In the genomic region with DNA sequence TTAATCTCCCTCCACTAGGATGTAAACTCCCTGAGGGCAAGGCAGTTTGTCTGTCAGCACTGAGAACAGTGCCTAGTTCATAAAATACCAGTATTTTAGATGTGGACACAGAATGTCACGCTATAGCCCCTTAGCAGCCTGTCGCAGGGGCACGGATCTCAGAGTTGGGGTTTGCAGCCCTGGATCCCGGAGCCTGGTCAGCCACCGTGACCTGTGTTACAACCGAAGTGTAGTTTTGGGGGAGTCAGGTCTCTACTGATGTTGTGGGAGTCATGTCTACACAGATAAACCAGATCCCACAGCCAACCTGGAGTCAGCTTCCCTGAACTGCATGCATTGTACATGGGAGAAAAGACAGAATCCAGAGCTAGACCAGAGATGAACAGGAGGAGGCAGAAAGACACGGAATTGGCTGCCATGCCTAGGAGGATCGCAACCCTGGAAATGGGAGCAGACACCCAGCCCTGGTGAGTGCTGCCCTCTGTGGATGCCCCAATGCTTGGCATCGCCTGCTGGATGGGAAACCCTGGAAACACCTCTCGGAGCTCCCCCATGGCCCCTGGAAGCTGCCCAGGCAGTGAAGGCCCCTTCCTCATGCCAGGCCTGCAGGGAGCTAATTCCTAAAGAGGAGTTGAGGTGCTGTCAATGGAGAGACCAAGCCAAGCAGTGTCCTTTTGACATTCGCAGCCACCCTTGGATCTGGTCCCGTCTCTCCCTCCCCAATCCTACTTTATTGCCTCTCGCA, we compare ENCODE assay signal across 20 cellular contexts.
DNase-seq lines count a peak whose midpoint lies in the region; ATAC-seq, FAIRE-seq and TF ChIP-seq lines count a peak whose summit lies in the region.
"Had no signal": no experiment of that assay in that cellular context is flagged by ENCODE, and none has a peak within 500 bp of the region (broad histone marks: within the 10 kb centered on the region; RNA-seq: fewer than 3 reads in every experiment).

No MANE protein-coding gene starts in this region.

- no peak for TF ChIP-seq RAD21 in HepG2 (CRISPR knock-in tag; IDR thresholded peaks at IDR 0.05)

- no TSS peak for BruUV-seq in HepG2 (replicated peaks; lab: Mats Ljungman, UMichigan)

- TF ChIP-seq POLR2A in HepG2 (IDR thresholded peaks at IDR 0.05; ENCODE audit: insufficient read depth in 1 of 2, low read depth in 2 of 2, low read length in 2 of 2): no peak

- H3K27me3 Mint-ChIP-seq in CD14-positive monocyte (ENCODE audit: low read depth in 3 of 3) (peaks cover 2 to 6% (median 2%) of the 10 kb centered on the region in 3 donors), chondrocyte (ENCODE audit: low read depth) (no peaks in the 10 kb centered on the region)

- H3K4me3 ChIP-seq in osteoblast (ENCODE audit: insufficient read depth, low read length): no peak overlapping the region
- H3K4me3 ChIP-seq in upper lobe of right lung: no peak overlapping the region
- no peak overlapping the region for H3K4me3 ChIP-seq in HepG2 (replicated peaks in 1 of 3; ENCODE audit: insufficient read depth in 1 of 3, low read depth in 2 of 3, low read length in 3 of 3)
- H3K4me3 ChIP-seq: BLaER1 treated with 17β-estradiol and CSF1 and Interleukin-3, amounts not matched to agents 10 nM and 100 nM; GM12878; GM23338; K562 had no signal

- H3K36me3 ChIP-seq in osteoblast (ENCODE audit: insufficient read depth, low read length): no peaks in the 10 kb centered on the region
- H3K36me3 ChIP-seq in upper lobe of right lung: no peaks in the 10 kb centered on the region
- H3K36me3 ChIP-seq in HepG2 (replicated peaks in 1 of 2; ENCODE audit: control insufficient read depth in 1 of 2, insufficient read depth in 2 of 2, low read length in 2 of 2): no peaks in the 10 kb centered on the region
- H3K36me3 ChIP-seq: BLaER1 treated with 17β-estradiol and CSF1 and Interleukin-3, amounts not matched to agents 10 nM and 100 nM had no signal

- no peak overlapping the region for H3K27ac ChIP-seq in osteoblast (ENCODE audit: low read depth, low read length)
- no peak overlapping the region for H3K27ac ChIP-seq in upper lobe of right lung
- no peak overlapping the region for H3K27ac ChIP-seq in HepG2 (ENCODE audit: extremely low read length, insufficient read depth, low read length)
- H3K27ac ChIP-seq: BLaER1 treated with 17β-estradiol and CSF1 and Interleukin-3, amounts not matched to agents 10 nM and 100 nM had no signal

- CTCF ChIA-PET in HepG2 (lab: Yijun Ruan, JAX; ENCODE audit: low intra/inter-chr PET ratio, low total read pairs): no interaction called here

- H3K4me2 ChIP-seq in osteoblast (ENCODE audit: insufficient read depth, low read length) (no peak overlapping the region), HepG2 (ENCODE audit: low read depth, low read length) (no peak overlapping the region)
- H3K4me2 ChIP-seq: GM23338 had no signal

- FAIRE-seq in HepG2 (lab: Jason Lieb, UNC): no peak
- FAIRE-seq: GM12878, GM18507, HTR-8/SVneo, K562 had no signal

- H3K9ac ChIP-seq in HepG2 (ENCODE audit: insufficient read depth, low read depth, low read length): no peak overlapping the region
- H3K9ac ChIP-seq: BLaER1 treated with 17β-estradiol and CSF1 and Interleukin-3, amounts not matched to agents 10 nM and 100 nM had no signal

- H3K9me3 Mint-ChIP-seq in CD14-positive monocyte (peaks cover 0 to 8% (median 4%) of the 10 kb centered on the region in 7 donors), chondrocyte (ENCODE audit: low read depth) (peaks cover 11% of the 10 kb centered on the region)
- H3K9me3 Mint-ChIP-seq: CD4-positive, alpha-beta T cell had no signal

- TF ChIP-seq EP300 in HepG2 (IDR thresholded peaks at IDR 0.05; ENCODE audit: low read depth in 2 of 2, low read length in 2 of 2) (no peak), HepG2 (CRISPR knock-in tag; IDR thresholded peaks at IDR 0.05; ENCODE audit: borderline replicate concordance) (no peak)

- no peak overlapping the region for H3K27ac Mint-ChIP-seq in CD14-positive monocyte
- no peak overlapping the region for H3K27ac Mint-ChIP-seq in chondrocyte (ENCODE audit: unreplicated experiment)
- H3K27ac Mint-ChIP-seq: CD4-positive, alpha-beta T cell; GM23338; H9 had no signal

- H3K79me2 ChIP-seq in osteoblast (ENCODE audit: insufficient read depth, low read length): no peaks in the 10 kb centered on the region
- no peaks in the 10 kb centered on the region for H3K79me2 ChIP-seq in HepG2 (ENCODE audit: insufficient read depth, low read length)

- TF ChIP-seq CTCF in CD14-positive monocyte (IDR thresholded peaks at IDR 0.05) (no peak), chondrocyte (IDR thresholded peaks at IDR 0.05) (no peak), osteoblast (IDR thresholded peaks at IDR 0.05; ENCODE audit: extremely low read depth, low read depth, low read length) (no peak), upper lobe of right lung (IDR thresholded peaks at IDR 0.05) (no peak), HepG2 (CRISPR knock-in tag; IDR thresholded peaks at IDR 0.05) (no peak)

- intact Hi-C loops in CD14-positive monocyte (cut with micrococcal nuclease) (no loop called here), upper lobe of right lung (cut with DNase I) (no loop called here), HepG2 (cut with micrococcal nuclease; ENCODE audit: unreplicated experiment) (no loop called here)

- H2AFZ ChIP-seq in osteoblast (ENCODE audit: low read length): no peak overlapping the region
- H2AFZ ChIP-seq in HepG2 (ENCODE audit: low read length): no peak overlapping the region
- H2AFZ ChIP-seq: GM23338 had no signal

- H3K4me3 Mint-ChIP-seq in CD14-positive monocyte (no peak overlapping the region), chondrocyte (ENCODE audit: unreplicated experiment) (no peak overlapping the region)
- H3K4me3 Mint-ChIP-seq: CD4-positive, alpha-beta T cell; GM23338; H9 had no signal

- H3K27me3 ChIP-seq in osteoblast (ENCODE audit: insufficient read depth, low read length) (no peaks in the 10 kb centered on the region), upper lobe of right lung (peaks cover 9% of the 10 kb centered on the region), HepG2 (ENCODE audit: control insufficient read depth in 1 of 2, insufficient read depth in 2 of 2, low read length in 2 of 2) (peaks cover 7 to 27% of the 10 kb centered on the region in 2 experiments)
- H3K27me3 ChIP-seq: BLaER1 treated with 17β-estradiol and CSF1 and Interleukin-3, amounts not matched to agents 10 nM and 100 nM had no signal

- POLR2A ChIA-PET in HepG2 (lab: Yijun Ruan, JAX): no interaction called here

- WGBS in HepG2 (ENCODE audit: low lambda C conversion rate): 24% methylated on average over 8 of the region's 13 CpGs

- H3K4me1 Mint-ChIP-seq in CD14-positive monocyte (no peaks in the 10 kb centered on the region), chondrocyte (ENCODE audit: low read depth) (no peaks in the 10 kb centered on the region)
- H3K4me1 Mint-ChIP-seq: GM23338, H9 had no signal

- H3K36me3 Mint-ChIP-seq in CD14-positive monocyte (no peaks in the 10 kb centered on the region), chondrocyte (ENCODE audit: low read depth) (peaks cover 1% of the 10 kb centered on the region)

- H4K20me1 ChIP-seq in osteoblast (ENCODE audit: insufficient read depth, low read length): no peaks in the 10 kb centered on the region
- H4K20me1 ChIP-seq in HepG2 (ENCODE audit: insufficient read depth, low read length): no peaks in the 10 kb centered on the region
- H4K20me1 ChIP-seq: BLaER1 treated with 17β-estradiol and CSF1 and Interleukin-3, amounts not matched to agents 10 nM and 100 nM had no signal

- H3K4me1 ChIP-seq in osteoblast (ENCODE audit: insufficient read depth, low read length): no peaks in the 10 kb centered on the region
- H3K4me1 ChIP-seq in upper lobe of right lung: no peaks in the 10 kb centered on the region
- H3K4me1 ChIP-seq in HepG2 (ENCODE audit: insufficient read depth, low read length): no peaks in the 10 kb centered on the region

- DNase-seq in CD14-positive monocyte (ENCODE audit: low spot score) (peak; percentile 12), chondrocyte (ENCODE audit: low spot score) (peak; percentile 49), osteoblast (ENCODE audit: insufficient read length, low spot score, missing footprints) (peak; percentile 29), upper lobe of right lung (peak; percentile 37), HepG2 (ENCODE audit: low spot score) (no peak), NCI-H2227 (lab: John Stamatoyannopoulos, UW; ENCODE audit: unreplicated experiment) (no peak)
- DNase-seq: 8988T; AML-193; Calu3; CD4-positive, alpha-beta T cell; DMS 273 treated with DMSO at 0.1 percent for 48 hours; DMS79; H9 had no signal

- ATAC-seq in upper lobe of right lung (no peak), HG02571 (IDR thresholded peaks at IDR 0.05; ENCODE audit: unreplicated experiment) (no peak), HepG2 (no peak)
- ATAC-seq: GM12878, GM23338 had no signal

- no peaks in the 10 kb centered on the region for H3K9me3 ChIP-seq in osteoblast (ENCODE audit: low read depth, low read length)
- no peaks in the 10 kb centered on the region for H3K9me3 ChIP-seq in upper lobe of right lung
- no peaks in the 10 kb centered on the region for H3K9me3 ChIP-seq in HepG2 (ENCODE audit: low read length)
- H3K9me3 ChIP-seq: BLaER1 treated with 17β-estradiol and CSF1 and Interleukin-3, amounts not matched to agents 10 nM and 100 nM had no signal

- in situ Hi-C loops in HepG2 (cut with HindIII; ENCODE audit: extremely low pct_ligation_motif_present, low pct_unique_long_range_greater_than_20kb): no loop called here

TF ChIP-seq in HepG2, 621 proteins besides CTCF, POLR2A, EP300 and RAD21 (continues in another document):
- TF ChIP-seq HOXA5 (CRISPR knock-in tag; IDR thresholded peaks at IDR 0.05): no peak
- TF ChIP-seq, protein P1, sequence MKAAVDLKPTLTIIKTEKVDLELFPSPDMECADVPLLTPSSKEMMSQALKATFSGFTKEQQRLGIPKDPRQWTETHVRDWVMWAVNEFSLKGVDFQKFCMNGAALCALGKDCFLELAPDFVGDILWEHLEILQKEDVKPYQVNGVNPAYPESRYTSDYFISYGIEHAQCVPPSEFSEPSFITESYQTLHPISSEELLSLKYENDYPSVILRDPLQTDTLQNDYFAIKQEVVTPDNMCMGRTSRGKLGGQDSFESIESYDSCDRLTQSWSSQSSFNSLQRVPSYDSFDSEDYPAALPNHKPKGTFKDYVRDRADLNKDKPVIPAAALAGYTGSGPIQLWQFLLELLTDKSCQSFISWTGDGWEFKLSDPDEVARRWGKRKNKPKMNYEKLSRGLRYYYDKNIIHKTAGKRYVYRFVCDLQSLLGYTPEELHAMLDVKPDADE (CRISPR knock-in tag; IDR thresholded peaks at IDR 0.05): no peak
- TF ChIP-seq, protein P2, sequence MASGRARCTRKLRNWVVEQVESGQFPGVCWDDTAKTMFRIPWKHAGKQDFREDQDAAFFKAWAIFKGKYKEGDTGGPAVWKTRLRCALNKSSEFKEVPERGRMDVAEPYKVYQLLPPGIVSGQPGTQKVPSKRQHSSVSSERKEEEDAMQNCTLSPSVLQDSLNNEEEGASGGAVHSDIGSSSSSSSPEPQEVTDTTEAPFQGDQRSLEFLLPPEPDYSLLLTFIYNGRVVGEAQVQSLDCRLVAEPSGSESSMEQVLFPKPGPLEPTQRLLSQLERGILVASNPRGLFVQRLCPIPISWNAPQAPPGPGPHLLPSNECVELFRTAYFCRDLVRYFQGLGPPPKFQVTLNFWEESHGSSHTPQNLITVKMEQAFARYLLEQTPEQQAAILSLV (CRISPR knock-in tag; IDR thresholded peaks at IDR 0.05; ENCODE audit: borderline replicate concordance): no peak
- TF ChIP-seq TAF15 (IDR thresholded peaks at IDR 0.05; ENCODE audit: low read depth, low read length, poor library complexity, severe bottlenecking): no peak

Comparison
In these comparisons a context has a peak if more than half of its experiments do, and no peak if none do; other contexts are left out.
1. DNase-seq: peak in CD14-positive monocyte (single experiment), chondrocyte (single experiment), osteoblast (single experiment) and upper lobe of right lung (single experiment); none in HepG2 (single experiment) and NCI-H2227 (single experiment).